24 cellular contexts compared by ENCODE assay signal in the genomic region with DNA sequence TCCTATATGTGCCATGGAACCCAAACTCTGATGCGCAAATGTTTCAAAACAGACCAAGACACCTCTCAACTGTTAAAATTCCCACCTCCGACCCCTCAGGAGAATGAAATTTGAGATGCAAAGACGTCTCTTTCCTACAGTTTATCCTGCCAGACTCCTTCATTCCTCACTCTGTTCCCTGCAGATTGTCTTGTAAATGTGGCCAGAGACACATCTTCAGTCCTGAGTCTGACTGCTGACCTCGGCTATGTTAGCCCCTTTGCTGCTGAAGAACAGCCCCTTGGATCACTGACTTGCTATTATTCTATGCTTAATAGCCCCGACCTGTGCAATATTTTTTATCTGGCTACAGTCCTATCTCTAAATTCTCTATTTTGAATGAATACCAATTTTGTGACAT. TPM values are rescaled to one million over a fixed set of nuclear protein-coding genes. Genes with fewer than 3 reads are reported as not detected.
"Had no signal": no experiment of that assay in that cellular context is flagged by ENCODE, and none has a peak within 500 bp of the region (broad histone marks: within the 10 kb centered on the region; RNA-seq: fewer than 3 reads in every experiment).

No MANE protein-coding gene starts in this region.

- H3K79me2 ChIP-seq: hepatocyte had no signal

- H3K27me3 ChIP-seq: hepatocyte, vagina had no signal

- H2AFZ ChIP-seq: hepatocyte had no signal

- H3K36me3 ChIP-seq: lower lobe of right lung, prostate gland, vagina had no signal

- H3K36me3 Mint-ChIP-seq: activated naive CD4-positive, alpha-beta T cell treated with anti-CD3 and anti-CD28 coated beads, Interleukin-2, amount 50 U/mL, for 24 hours; brain; naive thymus-derived CD4-positive, alpha-beta T cell; stimulated activated naive B cell treated with anti-CD40 and anti-IgM and Interleukin-4, amounts not matched to agents 10 μg/mL and 1 μg/mL and 100 μg/mL, for 72 hours had no signal

- H3K9me3 ChIP-seq: lower lobe of right lung, prostate gland, vagina had no signal

- ATAC-seq: esophagus mucosa; left lobe of liver; lower lobe of right lung; naive thymus-derived CD4-positive, alpha-beta T cell; stimulated activated naive B cell treated with anti-CD40 and anti-IgM and Interleukin-4, amounts not matched to agents 10 μg/mL and 1 μg/mL and 100 μg/mL, for 72 hours had no signal

- H3K4me3 Mint-ChIP-seq: activated naive CD4-positive, alpha-beta T cell treated with anti-CD3 and anti-CD28 coated beads, Interleukin-2, amount 50 U/mL, for 24 hours; brain; dendritic cell treated with granulocyte-macrophage colony-stimulating factor and Interleukin-4, amounts not matched to agents 40 ng/mL and 50 ng/mL, for 4 days; naive thymus-derived CD4-positive, alpha-beta T cell; neural crest cell; stimulated activated naive B cell treated with anti-CD40 and anti-IgM and Interleukin-4, amounts not matched to agents 10 μg/mL and 1 μg/mL and 100 μg/mL, for 72 hours had no signal

- H3K4me1 ChIP-seq: lower lobe of right lung, prostate gland, vagina had no signal

- H3K4me2 ChIP-seq: hepatocyte had no signal

- H3K4me1 Mint-ChIP-seq: activated naive CD4-positive, alpha-beta T cell treated with anti-CD3 and anti-CD28 coated beads, Interleukin-2, amount 50 U/mL, for 24 hours; naive thymus-derived CD4-positive, alpha-beta T cell; stimulated activated naive B cell treated with anti-CD40 and anti-IgM and Interleukin-4, amounts not matched to agents 10 μg/mL and 1 μg/mL and 100 μg/mL, for 72 hours had no signal

- H3K4me3 ChIP-seq: hepatocyte, lower lobe of right lung, prostate gland, vagina had no signal

- H3K9me3 Mint-ChIP-seq: activated naive CD4-positive, alpha-beta T cell treated with anti-CD3 and anti-CD28 coated beads, Interleukin-2, amount 50 U/mL, for 24 hours; brain; dendritic cell treated with granulocyte-macrophage colony-stimulating factor and Interleukin-4, amounts not matched to agents 40 ng/mL and 50 ng/mL, for 4 days; stimulated activated naive B cell treated with anti-CD40 and anti-IgM and Interleukin-4, amounts not matched to agents 10 μg/mL and 1 μg/mL and 100 μg/mL, for 72 hours had no signal

- H3K27ac ChIP-seq: hepatocyte, lower lobe of right lung, prostate gland, vagina had no signal

- DNase-seq: activated gamma-delta T cell treated with Interleukin-2 at 50 U/mL for 16 hours; activated T-cell treated with anti-CD3 and anti-CD28 coated beads, Interleukin-2, amount 50 U/mL, for 1 hour; aorta; caudate nucleus; effector CD4-positive, alpha-beta T cell; glutamatergic neuron; kidney; lower lobe of right lung; naive thymus-derived CD4-positive, alpha-beta T cell; stimulated activated CD4-positive, alpha-beta T cell treated with anti-CD3 and anti-CD28 coated beads, Interleukin-2, amount 100 ng/mL, for 48 hours; stimulated activated CD8-positive, alpha-beta memory T cell treated with anti-CD3 and anti-CD28 coated beads, Interleukin-4, amount 100 ng/mL, for 48 hours; stimulated activated naive B cell treated with anti-CD40 and anti-IgM and Interleukin-4, amounts not matched to agents 10 μg/mL and 1 μg/mL and 100 μg/mL, for 72 hours; trophoblast cell had no signal

- H3K27me3 Mint-ChIP-seq: activated naive CD4-positive, alpha-beta T cell treated with anti-CD3 and anti-CD28 coated beads, Interleukin-2, amount 50 U/mL, for 24 hours; dendritic cell treated with granulocyte-macrophage colony-stimulating factor and Interleukin-4, amounts not matched to agents 40 ng/mL and 50 ng/mL, for 4 days; naive thymus-derived CD4-positive, alpha-beta T cell; stimulated activated naive B cell treated with anti-CD40 and anti-IgM and Interleukin-4, amounts not matched to agents 10 μg/mL and 1 μg/mL and 100 μg/mL, for 72 hours had no signal

- H3K27ac Mint-ChIP-seq: activated naive CD4-positive, alpha-beta T cell treated with anti-CD3 and anti-CD28 coated beads, Interleukin-2, amount 50 U/mL, for 24 hours; brain; dendritic cell treated with granulocyte-macrophage colony-stimulating factor and Interleukin-4, amounts not matched to agents 40 ng/mL and 50 ng/mL, for 4 days; naive thymus-derived CD4-positive, alpha-beta T cell; stimulated activated naive B cell treated with anti-CD40 and anti-IgM and Interleukin-4, amounts not matched to agents 10 μg/mL and 1 μg/mL and 100 μg/mL, for 72 hours had no signal

RNA-seq across cellular contexts. Expression of a gene that starts 16.5 kb away (rescaled TPM):
- total RNA-seq: naive thymus-derived CD4-positive, alpha-beta T cell; osteocyte; T-helper 2 cell treated with Interferon-gamma antibody and Interleukin-4, amounts not matched to agents 100 ng/mL and 5 ng/mL, for 36 hours had no signal
- polyA plus RNA-seq: naive thymus-derived CD4-positive, alpha-beta T cell had no signal
